Comparison of ENCODE assay signal across 16 cellular contexts in genomic region chr11:79617561-79617960, GRCh38.
"Had no signal": no experiment of that assay in that cellular context is flagged by ENCODE, and none has a peak within 500 bp of the region (broad histone marks: within the 10 kb centered on the region; RNA-seq: fewer than 3 reads in every experiment).

No MANE protein-coding gene starts in this region.

- H3K9ac ChIP-seq: neural progenitor cell had no signal

- H3K27ac Mint-ChIP-seq: activated CD4-positive, alpha-beta T cell treated with anti-CD3 and anti-CD28 coated beads, Interleukin-2, amount 10 ng/mL, durations not matched to agents 24 days and 14 days; activated naive CD8-positive, alpha-beta T cell treated with anti-CD3 and anti-CD28 coated beads for 36 hours; activated T-cell treated with anti-CD3 and anti-CD28 coated beads, Interleukin-2, amount 50 U/mL, for 72 hours; dendritic cell treated with granulocyte-macrophage colony-stimulating factor and Interleukin-4, amounts not matched to agents 40 ng/mL and 50 ng/mL, for 4 days; naive B cell; neural progenitor cell; stimulated activated effector memory CD8-positive, alpha-beta T cell treated with anti-CD3 and anti-CD28 coated beads, Interleukin-12 subunit alpha, Interleukin-12 subunit beta, amount 100 ng/mL, for 72 hours; T-helper 2 cell treated with Interferon-gamma antibody and Interleukin-4, amounts not matched to agents 5 μg/mL and 100 μg/mL, for 36 hours had no signal

- ATAC-seq: activated T-cell treated with anti-CD3 and anti-CD28 coated beads, Interleukin-2, amount 50 U/mL, for 72 hours; sciatic nerve; stimulated activated effector memory CD8-positive, alpha-beta T cell treated with anti-CD3 and anti-CD28 coated beads, Interleukin-12 subunit alpha, Interleukin-12 subunit beta, amount 100 ng/mL, for 72 hours had no signal

- H3K4me3 ChIP-seq: lung, neural progenitor cell had no signal

- H3K27ac ChIP-seq: neural progenitor cell had no signal

- H3K4me1 Mint-ChIP-seq: activated CD4-positive, alpha-beta T cell treated with anti-CD3 and anti-CD28 coated beads, Interleukin-2, amount 10 ng/mL, durations not matched to agents 24 days and 14 days; activated naive CD8-positive, alpha-beta T cell treated with anti-CD3 and anti-CD28 coated beads for 36 hours; naive B cell; neural progenitor cell; stimulated activated effector memory CD8-positive, alpha-beta T cell treated with anti-CD3 and anti-CD28 coated beads, Interleukin-12 subunit alpha, Interleukin-12 subunit beta, amount 100 ng/mL, for 72 hours had no signal

- H3K36me3 ChIP-seq: neural progenitor cell had no signal

- H3K36me3 Mint-ChIP-seq: activated naive CD8-positive, alpha-beta T cell treated with anti-CD3 and anti-CD28 coated beads for 36 hours; naive B cell; neural progenitor cell; stimulated activated effector memory CD8-positive, alpha-beta T cell treated with anti-CD3 and anti-CD28 coated beads, Interleukin-12 subunit alpha, Interleukin-12 subunit beta, amount 100 ng/mL, for 72 hours had no signal

- H3K27me3 ChIP-seq: neural progenitor cell had no signal

- H3K4me2 ChIP-seq: neural progenitor cell had no signal

- H3K9me3 Mint-ChIP-seq: dendritic cell treated with granulocyte-macrophage colony-stimulating factor and Interleukin-4, amounts not matched to agents 40 ng/mL and 50 ng/mL, for 4 days; neural progenitor cell; T-helper 2 cell treated with Interferon-gamma antibody and Interleukin-4, amounts not matched to agents 5 μg/mL and 100 μg/mL, for 36 hours had no signal

- DNase-seq: activated CD4-positive, alpha-beta T cell treated with anti-CD3 and anti-CD28 coated beads, Interleukin-2, amount 10 ng/mL, durations not matched to agents 24 days and 14 days; activated CD4-positive, CD25-positive, alpha-beta regulatory T cell; activated CD8-positive, alpha-beta memory T cell treated with anti-CD3 and anti-CD28 coated beads, Interleukin-2, amount 50 U/mL, for 48 hours; activated gamma-delta T cell treated with Interleukin-2 at 50 U/mL for 16 hours; activated naive CD8-positive, alpha-beta T cell treated with anti-CD3 and anti-CD28 coated beads for 36 hours; activated T-cell treated with anti-CD3 and anti-CD28 coated beads, Interleukin-2, amount 50 U/mL, for 72 hours; cerebellar nuclear complex; effector memory CD4-positive, alpha-beta T cell; naive B cell; SW 1271 had no signal

- H3K27me3 Mint-ChIP-seq: activated naive CD8-positive, alpha-beta T cell treated with anti-CD3 and anti-CD28 coated beads for 36 hours; dendritic cell treated with granulocyte-macrophage colony-stimulating factor and Interleukin-4, amounts not matched to agents 40 ng/mL and 50 ng/mL, for 4 days had no signal

- H2AFZ ChIP-seq: neural progenitor cell had no signal

- H3K4me1 ChIP-seq: neural progenitor cell had no signal

- H3K4me3 Mint-ChIP-seq: activated CD4-positive, alpha-beta T cell treated with anti-CD3 and anti-CD28 coated beads, Interleukin-2, amount 10 ng/mL, durations not matched to agents 24 days and 14 days; activated naive CD8-positive, alpha-beta T cell treated with anti-CD3 and anti-CD28 coated beads for 36 hours; activated T-cell treated with anti-CD3 and anti-CD28 coated beads, Interleukin-2, amount 50 U/mL, for 72 hours; dendritic cell treated with granulocyte-macrophage colony-stimulating factor and Interleukin-4, amounts not matched to agents 40 ng/mL and 50 ng/mL, for 4 days; naive B cell; neural progenitor cell; stimulated activated effector memory CD8-positive, alpha-beta T cell treated with anti-CD3 and anti-CD28 coated beads, Interleukin-12 subunit alpha, Interleukin-12 subunit beta, amount 100 ng/mL, for 72 hours; T-helper 2 cell treated with Interferon-gamma antibody and Interleukin-4, amounts not matched to agents 5 μg/mL and 100 μg/mL, for 36 hours had no signal
